ENCODE assay signal across 24 cellular contexts in the genomic region with DNA sequence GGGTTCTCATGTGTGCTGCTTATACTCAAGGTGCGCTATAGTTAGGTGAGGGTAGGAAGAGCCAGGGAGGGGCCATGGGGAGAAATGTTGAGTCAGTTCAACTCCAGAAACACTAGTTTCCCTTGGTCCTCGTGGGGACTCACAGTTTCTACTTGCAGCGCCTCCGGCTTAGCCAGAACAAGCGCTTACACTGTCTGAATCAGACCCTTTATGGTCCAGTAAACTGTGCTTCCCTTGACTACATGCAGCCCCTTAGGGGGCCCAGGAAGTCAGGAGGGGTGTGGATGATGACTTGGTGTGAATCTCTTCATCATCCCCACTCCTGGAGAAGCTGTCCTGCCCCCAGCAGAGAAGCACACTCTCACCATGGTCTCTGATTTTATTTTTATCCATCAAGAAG.
A peak's percentile ranks its signal among the peaks of the same experiment; 100 is the strongest.
DNase-seq lines count a peak whose midpoint lies in the region; ATAC-seq and TF ChIP-seq lines count a peak whose summit lies in the region.
"Had no signal": no experiment of that assay in that cellular context is flagged by ENCODE, and none has a peak within 500 bp of the region (broad histone marks: within the 10 kb centered on the region; RNA-seq: fewer than 3 reads in every experiment).

No MANE protein-coding gene starts in this region.

- H3K4me1 Mint-ChIP-seq in neural crest cell, result peaks cover 11% of the 10 kb centered on the region
- no peaks in the 10 kb centered on the region for H3K4me1 Mint-ChIP-seq in CD8-positive, alpha-beta T cell (ENCODE audit: low read depth)
- H3K4me1 Mint-ChIP-seq: CD8-positive, alpha-beta memory T cell had no signal

- peak overlapping the region; percentile 57 for H3K27ac Mint-ChIP-seq in neural crest cell (ENCODE audit: unreplicated experiment)
- no peak overlapping the region for H3K27ac Mint-ChIP-seq in CD8-positive, alpha-beta T cell

- no peaks in the 10 kb centered on the region for H3K27me3 ChIP-seq in BLaER1 treated with 17β-estradiol and CSF1 and Interleukin-3, amounts not matched to agents 10 nM and 100 nM
- no peaks in the 10 kb centered on the region for H3K27me3 ChIP-seq in CD8-positive, alpha-beta T cell (ENCODE audit: insufficient read depth, low read length)
- H3K27me3 ChIP-seq: BLaER1 had no signal

- peaks cover 0 to 22% (median 16%) of the 10 kb centered on the region in 10 experiments; a peak in 17 of 20 replicates for H3K4me1 ChIP-seq in BLaER1 treated with 17β-estradiol and CSF1 and Interleukin-3, amounts not matched to agents 10 nM and 100 nM
- H3K4me1 ChIP-seq in CD8-positive, alpha-beta T cell (ENCODE audit: insufficient read depth, low read length), result no peaks in the 10 kb centered on the region

- H3K36me3 ChIP-seq in BLaER1 treated with 17β-estradiol and CSF1 and Interleukin-3, amounts not matched to agents 10 nM and 100 nM, result peaks cover 60 to 97% (median 86%) of the 10 kb centered on the region in 11 experiments
- peaks cover 11% of the 10 kb centered on the region for H3K36me3 ChIP-seq in CD8-positive, alpha-beta T cell (ENCODE audit: insufficient read depth, low read length)

- DNase-seq in DMS79 treated with DMSO at 0.1 percent for 48 hours (lab: John Stamatoyannopoulos, UW), result peak; percentile 58
- DNase-seq in DMS79 (lab: John Stamatoyannopoulos, UW), result no peak
- no peak for DNase-seq in neural crest cell (ENCODE audit: low read depth, low spot score)
- no peak for DNase-seq in NCI-H146 treated with DMSO at 0.1 percent for 48 hours (lab: John Stamatoyannopoulos, UW; ENCODE audit: unreplicated experiment)
- no peak for DNase-seq in CD8-positive, alpha-beta T cell
- DNase-seq in islet precursor cell, result no peak
- DNase-seq: ACHN; CD8-positive, alpha-beta memory T cell; EL; GF-D8; IMR-90; MV-4-11; NCI-H1694; NCI-H2081; NCI-H510A treated with DMSO at 0.1 percent for 48 hours; NCI-H748 treated with DMSO at 0.1 percent for 48 hours; SHP77 treated with DMSO at 0.1 percent for 48 hours; SK-N-SH had no signal

- no peaks in the 10 kb centered on the region for H3K9me3 Mint-ChIP-seq in neural crest cell
- H3K9me3 Mint-ChIP-seq in CD8-positive, alpha-beta T cell, result no peaks in the 10 kb centered on the region
- H3K9me3 Mint-ChIP-seq: CD8-positive, alpha-beta memory T cell had no signal

- no peak overlapping the region for H3K4me3 ChIP-seq in BLaER1 treated with 17β-estradiol and CSF1 and Interleukin-3, amounts not matched to agents 10 nM and 100 nM
- no peak overlapping the region for H3K4me3 ChIP-seq in CD8-positive, alpha-beta T cell (ENCODE audit: low read depth, low read length)
- H3K4me3 ChIP-seq: BLaER1 had no signal

- peaks cover 0 to 6% (median 0%) of the 10 kb centered on the region in 11 experiments; a peak in 1 of 22 replicates for H4K20me1 ChIP-seq in BLaER1 treated with 17β-estradiol and CSF1 and Interleukin-3, amounts not matched to agents 10 nM and 100 nM
- H4K20me1 ChIP-seq: BLaER1 had no signal

- peaks cover 11% of the 10 kb centered on the region for H3K36me3 Mint-ChIP-seq in neural crest cell (ENCODE audit: low read depth)
- H3K36me3 Mint-ChIP-seq in CD8-positive, alpha-beta T cell, result peaks cover 58% of the 10 kb centered on the region

- no peak for ATAC-seq in CD8-positive, alpha-beta T cell
- ATAC-seq: HCT116 had no signal

- no peaks in the 10 kb centered on the region for H3K9me3 ChIP-seq in BLaER1 treated with 17β-estradiol and CSF1 and Interleukin-3, amounts not matched to agents 10 nM and 100 nM (replicated peaks in 1 of 11)
- no peaks in the 10 kb centered on the region for H3K9me3 ChIP-seq in CD8-positive, alpha-beta T cell (ENCODE audit: low read length)
- H3K9me3 ChIP-seq: BLaER1, SK-N-SH had no signal

- no peaks in the 10 kb centered on the region for H3K27me3 Mint-ChIP-seq in neural crest cell (ENCODE audit: low read depth)
- no peaks in the 10 kb centered on the region for H3K27me3 Mint-ChIP-seq in CD8-positive, alpha-beta T cell (ENCODE audit: low read depth)
- H3K27me3 Mint-ChIP-seq: CD8-positive, alpha-beta memory T cell had no signal

- peak overlapping the region in 4 of 11 experiments; percentile 4 to 45 (median 27); a peak in 4 of 22 replicates for H3K27ac ChIP-seq in BLaER1 treated with 17β-estradiol and CSF1 and Interleukin-3, amounts not matched to agents 10 nM and 100 nM
- peak overlapping the region; percentile 19 for H3K27ac ChIP-seq in cingulate gyrus (ENCODE audit: low read depth, low read length)
- no peak overlapping the region for H3K27ac ChIP-seq in CD8-positive, alpha-beta T cell (ENCODE audit: low read depth, low read length)
- H3K27ac ChIP-seq: 22Rv1, BLaER1, RWPE1 had no signal

- POLR2A ChIA-PET in CD8-positive, alpha-beta T cell (lab: Charles Lee), result no interaction called here

- H3K4me3 Mint-ChIP-seq in neural crest cell, result no peak overlapping the region
- no peak overlapping the region for H3K4me3 Mint-ChIP-seq in CD8-positive, alpha-beta T cell
- H3K4me3 Mint-ChIP-seq: CD8-positive, alpha-beta memory T cell had no signal

- CTCF ChIA-PET in CD8-positive, alpha-beta T cell (lab: Charles Lee), result interaction anchor here (1.3 kb wide), 1 partner anchor 43 kb away, joined by 4 read pairs; no protein-coding TSS in a partner anchor

- TF ChIP-seq CTCF in neural crest cell (conservative IDR thresholded peaks at IDR 0.05), result no peak
- no peak for TF ChIP-seq CTCF in CD8-positive, alpha-beta T cell (IDR thresholded peaks at IDR 0.05)

- peak overlapping the region in 6 of 11 experiments; percentile 9 to 36 (median 16); a peak in 6 of 22 replicates for H3K4me2 ChIP-seq in BLaER1 treated with 17β-estradiol and CSF1 and Interleukin-3, amounts not matched to agents 10 nM and 100 nM
- H3K4me2 ChIP-seq: BLaER1, SK-N-SH had no signal

- intact Hi-C loops in CD8-positive, alpha-beta T cell (cut with DNase I, micrococcal nuclease), result no loop called here

- no peak overlapping the region for H3K9ac ChIP-seq in BLaER1 treated with 17β-estradiol and CSF1 and Interleukin-3, amounts not matched to agents 10 nM and 100 nM
- H3K9ac ChIP-seq: BLaER1, SK-N-SH had no signal
